In the genomic region with DNA sequence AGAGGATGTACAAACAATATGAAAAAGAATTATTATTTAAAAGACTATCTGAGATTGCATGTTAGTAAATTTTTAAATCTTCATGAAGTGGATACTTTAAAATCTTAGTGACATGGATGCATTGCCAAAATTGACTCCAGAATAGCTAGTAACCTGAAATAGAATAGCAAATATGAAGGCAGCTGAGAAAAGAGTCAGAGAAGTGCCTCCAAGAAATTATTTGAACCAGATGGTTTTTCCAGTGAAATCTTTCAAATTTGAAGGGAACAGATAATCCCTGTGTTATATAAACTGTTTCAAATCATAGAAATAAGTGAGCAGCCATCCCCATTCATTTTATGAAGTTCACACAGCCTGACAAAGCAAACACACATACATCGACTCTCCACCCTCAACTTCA, we compare ENCODE assay signal across 17 cellular contexts. TPM values are rescaled to one million over a fixed set of nuclear protein-coding genes. Genes with fewer than 3 reads are reported as not detected.
DNase-seq lines count a peak whose midpoint lies in the region; TF ChIP-seq lines count a peak whose summit lies in the region.
"Had no signal": no experiment of that assay in that cellular context is flagged by ENCODE, and none has a peak within 500 bp of the region (broad histone marks: within the 10 kb centered on the region; RNA-seq: fewer than 3 reads in every experiment).

No MANE protein-coding gene starts in this region.

- no peaks in the 10 kb centered on the region for H3K27me3 ChIP-seq in adipocyte (replicated peaks; ENCODE audit: control insufficient read depth, insufficient read depth, low read length)
- H3K27me3 ChIP-seq in MM.1S (replicated peaks; ENCODE audit: insufficient read depth, low read length): no peaks in the 10 kb centered on the region
- no peaks in the 10 kb centered on the region for H3K27me3 ChIP-seq in mammary epithelial cell (ENCODE audit: insufficient read depth, low read length)
- H3K27me3 ChIP-seq: BLaER1 had no signal

- dilution Hi-C loops in mammary epithelial cell (cut with HindIII; ENCODE audit: low sequenced_read_pairs): loop anchor here (25.0 kb wide), 1 partner anchor 141 kb away; no protein-coding TSS in a partner anchor

- 100% methylated on average over 1 of the region's 1 CpG for WGBS in mammary epithelial cell (ENCODE audit: low coverage, missing lambda C conversion rate)

- H3K27ac ChIP-seq in MM.1S (ENCODE audit: low read length) (no peak overlapping the region), mammary epithelial cell (ENCODE audit: insufficient read depth, low read depth, low read length) (no peak overlapping the region)
- H3K27ac ChIP-seq: BLaER1, C4-2B, GM23248 had no signal

- TF ChIP-seq CTCF in MM.1S (IDR thresholded peaks at IDR 0.05; ENCODE audit: low read length): no peak
- no peak for TF ChIP-seq CTCF in mammary epithelial cell (conservative IDR thresholded peaks at IDR 0.05 in 1 of 2, IDR thresholded peaks at IDR 0.05 in 1 of 2; ENCODE audit: extremely low read depth in 1 of 2, insufficient read depth in 1 of 2, low read depth in 1 of 2, low read length in 2 of 2)

- H3K4me3 ChIP-seq in adipocyte (ENCODE audit: low read length): no peak overlapping the region
- no peak overlapping the region for H3K4me3 ChIP-seq in MM.1S (ENCODE audit: low read length)
- H3K4me3 ChIP-seq in mammary epithelial cell (replicated peaks in 1 of 3; ENCODE audit: insufficient read depth in 1 of 3, low read depth in 2 of 3, low read length in 3 of 3): no peak overlapping the region
- H3K4me3 ChIP-seq: BLaER1, GM23248 had no signal

- no peaks in the 10 kb centered on the region for H3F3A ChIP-seq in MM.1S (ENCODE audit: insufficient read depth, low read length)

- H3K36me3 ChIP-seq in adipocyte (ENCODE audit: control insufficient read depth, insufficient read depth, low read length, severe bottlenecking) (no peaks in the 10 kb centered on the region), MM.1S (replicated peaks; ENCODE audit: insufficient read depth, low read length) (no peaks in the 10 kb centered on the region), mammary epithelial cell (ENCODE audit: insufficient read depth, low read length) (no peaks in the 10 kb centered on the region)
- H3K36me3 ChIP-seq: BLaER1 had no signal

- no peak overlapping the region for H3K9ac ChIP-seq in adipocyte (ENCODE audit: low read length)
- no peak overlapping the region for H3K9ac ChIP-seq in MM.1S (ENCODE audit: low read length)
- H3K9ac ChIP-seq in mammary epithelial cell (ENCODE audit: insufficient read depth, low read length): no peak overlapping the region
- H3K9ac ChIP-seq: BLaER1, GM23248 had no signal

- no peaks in the 10 kb centered on the region for H3K9me2 ChIP-seq in MM.1S (replicated peaks; ENCODE audit: insufficient read depth, low read length)

- H2AFZ ChIP-seq in MM.1S (ENCODE audit: low read length) (no peak overlapping the region), mammary epithelial cell (ENCODE audit: low read depth, low read length) (no peak overlapping the region)
- H2AFZ ChIP-seq: GM23248 had no signal

- no TSS peak for BruUV-seq in mammary epithelial cell (replicated peaks; lab: Mats Ljungman, UMichigan)

- no peak overlapping the region for H3K4me2 ChIP-seq in MM.1S (ENCODE audit: low read depth, low read length)
- no peak overlapping the region for H3K4me2 ChIP-seq in mammary epithelial cell (ENCODE audit: insufficient read depth, low read depth, low read length)
- H3K4me2 ChIP-seq: BLaER1 had no signal

- H3K79me2 ChIP-seq in MM.1S (ENCODE audit: low read length) (no peaks in the 10 kb centered on the region), mammary epithelial cell (ENCODE audit: insufficient read depth, low read length) (no peaks in the 10 kb centered on the region)

- H4K20me1 ChIP-seq in MM.1S (ENCODE audit: insufficient read depth, low read length) (no peaks in the 10 kb centered on the region), mammary epithelial cell (ENCODE audit: insufficient read depth, low read length) (no peaks in the 10 kb centered on the region)
- H4K20me1 ChIP-seq: BLaER1 had no signal

- in situ Hi-C loops in mammary epithelial cell (cut with MboI; ENCODE audit: low sequenced_read_pairs in 2 of 2): loop anchor here (10.0 to 25.0 kb wide), 2 partner anchors 168 to 591 kb away; partner anchors contain the start of gene THBS1 (in 2 of the 2)

- H3K9me3 ChIP-seq in adipocyte (ENCODE audit: control insufficient read depth, low read length): no peaks in the 10 kb centered on the region
- H3K9me3 ChIP-seq in MM.1S (replicated peaks; ENCODE audit: insufficient read depth, low read length): no peaks in the 10 kb centered on the region
- H3K9me3 ChIP-seq in mammary epithelial cell (replicated peaks; ENCODE audit: insufficient read depth, low read length): no peaks in the 10 kb centered on the region
- H3K9me3 ChIP-seq: BLaER1 had no signal

- peaks cover 16% of the 10 kb centered on the region for H3K4me1 ChIP-seq in adipocyte (ENCODE audit: control insufficient read depth, insufficient read depth, low read length)
- no peaks in the 10 kb centered on the region for H3K4me1 ChIP-seq in MM.1S (ENCODE audit: low read length)
- H3K4me1 ChIP-seq in mammary epithelial cell (ENCODE audit: insufficient read depth, low read length): peaks cover 5% of the 10 kb centered on the region
- H3K4me1 ChIP-seq: BLaER1 had no signal

- intact Hi-C loops in cardiac septum (cut with DNase I) (loop anchor here (10.0 kb wide), 1 partner anchor 578 kb away; no protein-coding TSS in a partner anchor), mammary epithelial cell (cut with micrococcal nuclease) (no loop called here)

- CTCF ChIA-PET in mammary epithelial cell (lab: Charles Lee; ENCODE audit: low non-redundant PET): no interaction called here

- DNase-seq in adipocyte (ENCODE audit: low read depth): peak; percentile 80
- DNase-seq in dedifferentiated amniotic fluid mesenchymal stem cell (ENCODE audit: extremely low spot score): peak; percentile 25
- peak; percentile 74 for DNase-seq in fibroblast of peridontal ligament (ENCODE audit: extremely low read depth)
- DNase-seq in superior temporal gyrus (ENCODE audit: extremely low spot score): peak; percentile 60
- no peak for DNase-seq in MM.1S
- DNase-seq in cardiac septum (ENCODE audit: low spot score): no peak
- no peak for DNase-seq in mammary epithelial cell
- DNase-seq: Caco-2; CD4-positive, CD25-positive, alpha-beta regulatory T cell; CD8-positive, alpha-beta T cell; DMS153; DND-41; GM23248; H7; HCEC 1CT had no signal

RNA-seq across cellular contexts. Expression of gene FSIP1, which starts 29.6 kb away (rescaled TPM):
- 2.0 TPM for total RNA-seq in cardiac septum
- 1 to 10 TPM; 3.6 to 3.8 TPM for total RNA-seq in mammary epithelial cell
- polyA plus RNA-seq in mammary epithelial cell: 1.2 TPM
- not detected for polyA minus RNA-seq in mammary epithelial cell

Comparison
In these comparisons a context has a peak if more than half of its experiments do, and no peak if none do; other contexts are left out.
1. DNase-seq: peak in adipocyte (single experiment), dedifferentiated amniotic fluid mesenchymal stem cell (single experiment), fibroblast of peridontal ligament (single experiment) and superior temporal gyrus (single experiment); none in MM.1S (single experiment), cardiac septum (single experiment) and mammary epithelial cell (single experiment).